In the genomic region with DNA sequence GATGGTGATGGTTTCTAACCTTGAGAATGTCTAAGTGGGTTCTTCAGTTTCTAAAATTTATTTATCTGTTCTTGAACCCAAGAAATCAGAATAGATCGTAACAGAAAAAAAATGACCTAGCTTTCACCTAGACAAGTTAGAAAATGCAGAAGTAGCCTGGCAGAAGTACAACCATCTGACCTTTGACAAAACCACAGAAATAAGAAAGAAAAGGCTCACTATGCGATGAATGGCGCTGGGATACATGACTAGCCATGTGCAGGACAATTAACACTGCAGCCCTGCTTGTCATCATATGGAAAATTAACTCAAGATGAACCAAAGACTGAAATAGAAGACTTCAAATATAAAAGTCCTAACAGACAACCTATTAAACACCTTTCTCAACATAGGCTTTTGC, we compare ENCODE assay signal across 11 cellular contexts. TPM values are rescaled to one million over a fixed set of nuclear protein-coding genes. Genes with fewer than 3 reads are reported as not detected.
"Had no signal": no experiment of that assay in that cellular context is flagged by ENCODE, and none has a peak within 500 bp of the region (broad histone marks: within the 10 kb centered on the region; RNA-seq: fewer than 3 reads in every experiment).

No MANE protein-coding gene starts in this region.

RNA-seq across cellular contexts. Expression of a gene that starts 5.7 kb away (rescaled TPM):
- total RNA-seq: activated CD4-positive, alpha-beta memory T cell treated with anti-CD3 and anti-CD28 coated beads, Interleukin-2, amount 10 ng/mL, durations not matched to agents 7 days and 5 days; activated CD4-positive, alpha-beta T cell treated with anti-CD3 and anti-CD28 coated beads for 36 hours; activated CD4-positive, alpha-beta T cell treated with anti-CD3 and anti-CD28 coated beads, Interleukin-2, amount 10 ng/mL, durations not matched to agents 7 days and 5 days; activated CD8-positive, alpha-beta memory T cell treated with anti-CD3 and anti-CD28 coated beads, Interleukin-2, amount 10 ng/mL, durations not matched to agents 7 days and 5 days; activated CD8-positive, alpha-beta T cell treated with anti-CD3 and anti-CD28 coated beads, Interleukin-2, amount 10 ng/mL, durations not matched to agents 7 days and 5 days; activated naive CD8-positive, alpha-beta T cell treated with anti-CD3 and anti-CD28 coated beads, Interleukin-2, amount 10 ng/mL, durations not matched to agents 7 days and 5 days; activated T-helper 2 cell treated with anti-CD3 and anti-CD28 coated beads, Interferon-gamma antibody, Interleukin-2, Interleukin-4, amounts not matched to agents 10 μg/mL and 5 μg/mL and 100 μg/mL, durations not matched to agents 14 hours and 24 hours and 36 hours; ascending aorta; bronchial epithelial cell; cardiac muscle cell; chondrocyte had no signal
